Comparison of ENCODE assay signal across 32 cellular contexts in the genomic region with DNA sequence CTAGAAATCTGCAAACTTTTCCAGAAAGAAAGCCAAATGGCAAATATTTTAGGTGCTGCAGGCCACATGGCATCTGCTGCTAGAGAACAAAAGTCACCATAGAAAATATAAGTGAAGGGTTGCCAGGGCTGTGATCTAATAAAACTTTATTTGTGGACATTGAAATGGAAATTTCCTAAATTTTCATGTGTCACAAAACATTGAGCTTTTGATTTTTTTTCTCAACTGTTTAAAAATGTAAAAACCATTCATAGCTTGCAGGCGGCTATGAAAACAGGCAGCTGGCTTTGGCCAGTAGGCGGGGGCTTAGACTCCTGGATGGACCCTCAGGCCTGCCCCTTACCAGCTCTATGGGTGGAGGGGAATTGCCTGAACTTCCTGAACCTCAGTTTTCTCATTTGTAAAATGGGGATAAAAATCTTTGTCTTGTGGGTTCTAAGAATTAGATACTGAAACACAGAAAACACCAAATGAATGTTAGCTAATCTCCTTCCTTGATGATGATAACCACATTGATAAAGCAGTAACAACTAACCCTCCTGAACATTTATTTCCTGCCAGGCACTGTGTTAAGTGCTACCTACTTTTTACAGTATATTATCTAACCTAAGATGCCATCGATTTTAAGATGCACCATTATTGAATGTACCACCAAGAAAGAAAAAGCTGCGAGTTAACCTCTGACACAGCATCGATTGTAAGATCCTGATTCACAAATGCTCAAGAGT.
A peak's percentile ranks its signal among the peaks of the same experiment; 100 is the strongest.
DNase-seq lines count a peak whose midpoint lies in the region; ATAC-seq, FAIRE-seq and TF ChIP-seq lines count a peak whose summit lies in the region.
"Had no signal": no experiment of that assay in that cellular context is flagged by ENCODE, and none has a peak within 500 bp of the region (broad histone marks: within the 10 kb centered on the region; RNA-seq: fewer than 3 reads in every experiment).

No MANE protein-coding gene starts in this region.

- H3K4me3 Mint-ChIP-seq in activated naive CD8-positive, alpha-beta T cell = peak overlapping the region; percentile 9
- H3K4me3 Mint-ChIP-seq in activated naive CD8-positive, alpha-beta T cell treated with anti-CD3 and anti-CD28 coated beads, Interleukin-2, amount 50 U/mL, for 24 hours = no peak overlapping the region
- no peak overlapping the region for H3K4me3 Mint-ChIP-seq in stimulated activated naive CD8-positive, alpha-beta T cell treated with anti-CD3 and anti-CD28 coated beads, Interleukin-15, amount 100 ng/mL, for 72 hours
- H3K4me3 Mint-ChIP-seq: activated naive CD8-positive, alpha-beta T cell treated with anti-CD3 and anti-CD28 coated beads for 36 hours; mesothelial cell of epicardium; naive B cell; type B pancreatic cell had no signal

- no peaks in the 10 kb centered on the region for H3K9me3 ChIP-seq in K562 (replicated peaks; ENCODE audit: control insufficient read depth, insufficient read depth, low read depth, low read length)
- no peaks in the 10 kb centered on the region for H3K9me3 ChIP-seq in liver (ENCODE audit: control insufficient read depth in 4 of 4, low read length in 3 of 4)

- H3K27ac ChIP-seq in K562 (ENCODE audit: extremely low read depth, low read depth, low read length) (no peak overlapping the region), liver (ENCODE audit: low read depth in 1 of 2, low read length in 2 of 2) (peak overlapping the region; percentile 67 to 75)
- H3K27ac ChIP-seq: cardiac muscle cell, HL-60, KMS-11 had no signal

- FAIRE-seq in K562 (lab: Jason Lieb, UNC) = no peak
- FAIRE-seq: GM12878, GM19239, H54, islet of Langerhans had no signal

- no peaks in the 10 kb centered on the region for H3K36me3 ChIP-seq in K562 (ENCODE audit: control insufficient read depth, insufficient read depth, low read length)
- H3K36me3 ChIP-seq in liver (ENCODE audit: control insufficient read depth in 4 of 4, insufficient read depth in 3 of 4, low read depth in 1 of 4, low read length in 3 of 4) = no peaks in the 10 kb centered on the region
- H3K36me3 ChIP-seq: cardiac muscle cell had no signal

- intact Hi-C loops in K562 (cut with micrococcal nuclease) = no loop called here

- POLR2A ChIA-PET in K562 (lab: Yijun Ruan, JAX) = interaction anchor here (0.6 to 3.2 kb wide), 6 partner anchors 9 to 104 kb away, joined by 3 to 15 read pairs (median 4); no protein-coding TSS in a partner anchor

- peaks cover 29% of the 10 kb centered on the region for H3K4me1 Mint-ChIP-seq in activated naive CD8-positive, alpha-beta T cell (ENCODE audit: low read depth)
- peaks cover 14% of the 10 kb centered on the region for H3K4me1 Mint-ChIP-seq in activated naive CD8-positive, alpha-beta T cell treated with anti-CD3 and anti-CD28 coated beads, Interleukin-2, amount 50 U/mL, for 24 hours
- H3K4me1 Mint-ChIP-seq in stimulated activated naive CD8-positive, alpha-beta T cell treated with anti-CD3 and anti-CD28 coated beads, Interleukin-15, amount 100 ng/mL, for 72 hours = peaks cover 11% of the 10 kb centered on the region

- no peak overlapping the region for H3K4me3 ChIP-seq in K562
- H3K4me3 ChIP-seq in liver (ENCODE audit: low read depth in 1 of 3, low read length in 3 of 3) = no peak overlapping the region
- H3K4me3 ChIP-seq: cardiac muscle cell, GM12878 had no signal

- in situ Hi-C loops in K562 (cut with MboI) = no loop called here

- H3K27ac Mint-ChIP-seq in activated naive CD8-positive, alpha-beta T cell = peak overlapping the region; percentile 41
- H3K27ac Mint-ChIP-seq in activated naive CD8-positive, alpha-beta T cell treated with anti-CD3 and anti-CD28 coated beads, Interleukin-2, amount 50 U/mL, for 24 hours = no peak overlapping the region
- no peak overlapping the region for H3K27ac Mint-ChIP-seq in stimulated activated naive CD8-positive, alpha-beta T cell treated with anti-CD3 and anti-CD28 coated beads, Interleukin-15, amount 100 ng/mL, for 72 hours
- H3K27ac Mint-ChIP-seq: activated naive CD8-positive, alpha-beta T cell treated with anti-CD3 and anti-CD28 coated beads for 36 hours; type B pancreatic cell had no signal

- no peak overlapping the region for H2AFZ ChIP-seq in K562 (ENCODE audit: low read depth, low read length)

- H3K79me2 ChIP-seq in K562 (ENCODE audit: control insufficient read depth, insufficient read depth, low read length) = no peaks in the 10 kb centered on the region

- TF ChIP-seq RAD21 in K562 (CRISPR knock-in tag; conservative IDR thresholded peaks at IDR 0.05 in 1 of 2, IDR thresholded peaks at IDR 0.05 in 1 of 2) (no peak), liver (IDR thresholded peaks at IDR 0.05) (no peak)

- 50% methylated on average over 5 of the region's 5 CpGs for WGBS in K562 (ENCODE audit: insufficient coverage, low coverage, missing lambda C conversion rate)
- WGBS in liver = 96% methylated on average over 5 of the region's 5 CpGs

- H3K27me3 ChIP-seq in K562 (ENCODE audit: control insufficient read depth in 2 of 2, insufficient read depth in 2 of 2, low read length in 2 of 2) (no peaks in the 10 kb centered on the region), liver (ENCODE audit: control insufficient read depth in 4 of 4, insufficient read depth in 4 of 4, low read length in 3 of 4) (no peaks in the 10 kb centered on the region)
- H3K27me3 ChIP-seq: cardiac muscle cell had no signal

- no peak for TF ChIP-seq EP300 in K562 (IDR thresholded peaks at IDR 0.05; ENCODE audit: low read length)

- no peak overlapping the region for H3K4me2 ChIP-seq in K562 (ENCODE audit: insufficient read depth, low read length)
- H3K4me2 ChIP-seq: KMS-11 had no signal

- H3K36me3 Mint-ChIP-seq in activated naive CD8-positive, alpha-beta T cell = no peaks in the 10 kb centered on the region
- no peaks in the 10 kb centered on the region for H3K36me3 Mint-ChIP-seq in activated naive CD8-positive, alpha-beta T cell treated with anti-CD3 and anti-CD28 coated beads, Interleukin-2, amount 50 U/mL, for 24 hours (ENCODE audit: low read depth)
- H3K36me3 Mint-ChIP-seq: activated naive CD8-positive, alpha-beta T cell treated with anti-CD3 and anti-CD28 coated beads for 36 hours; mesothelial cell of epicardium; naive B cell; type B pancreatic cell had no signal

- H3K9ac ChIP-seq in K562 (ENCODE audit: insufficient read depth in 1 of 2, low read depth in 2 of 2, low read length in 2 of 2) = no peak overlapping the region
- no peak overlapping the region for H3K9ac ChIP-seq in liver (ENCODE audit: low read depth in 1 of 2, low read length in 2 of 2)
- H3K9ac ChIP-seq: KMS-11 had no signal

- no peaks in the 10 kb centered on the region for H3K27me3 Mint-ChIP-seq in activated naive CD8-positive, alpha-beta T cell
- no peaks in the 10 kb centered on the region for H3K27me3 Mint-ChIP-seq in activated naive CD8-positive, alpha-beta T cell treated with anti-CD3 and anti-CD28 coated beads, Interleukin-2, amount 50 U/mL, for 24 hours
- H3K27me3 Mint-ChIP-seq in stimulated activated naive CD8-positive, alpha-beta T cell treated with anti-CD3 and anti-CD28 coated beads, Interleukin-15, amount 100 ng/mL, for 72 hours = no peaks in the 10 kb centered on the region
- H3K27me3 Mint-ChIP-seq: activated naive CD8-positive, alpha-beta T cell treated with anti-CD3 and anti-CD28 coated beads for 36 hours; type B pancreatic cell had no signal

- H4K20me1 ChIP-seq in K562 (replicated peaks; ENCODE audit: control insufficient read depth, insufficient read depth, low read length) = no peaks in the 10 kb centered on the region

- no peak for ATAC-seq in activated naive CD8-positive, alpha-beta T cell treated with anti-CD3 and anti-CD28 coated beads, Interleukin-2, amount 50 U/mL, for 24 hours
- no peak for ATAC-seq in K562
- no peak for ATAC-seq in GM21576 (IDR thresholded peaks at IDR 0.05; ENCODE audit: unreplicated experiment)
- no peak for ATAC-seq in HG02870 (IDR thresholded peaks at IDR 0.05; ENCODE audit: unreplicated experiment)
- ATAC-seq in stimulated activated naive CD8-positive, alpha-beta T cell treated with anti-CD3 and anti-CD28 coated beads, Interleukin-15, amount 100 ng/mL, for 72 hours = no peak
- ATAC-seq: sciatic nerve had no signal

- TF ChIP-seq POLR2A in K562 (conservative IDR thresholded peaks at IDR 0.05) = no peak

- H3K9me3 Mint-ChIP-seq in activated naive CD8-positive, alpha-beta T cell (ENCODE audit: low read depth) = no peaks in the 10 kb centered on the region
- H3K9me3 Mint-ChIP-seq in activated naive CD8-positive, alpha-beta T cell treated with anti-CD3 and anti-CD28 coated beads, Interleukin-2, amount 50 U/mL, for 24 hours = no peaks in the 10 kb centered on the region
- no peaks in the 10 kb centered on the region for H3K9me3 Mint-ChIP-seq in stimulated activated naive CD8-positive, alpha-beta T cell treated with anti-CD3 and anti-CD28 coated beads, Interleukin-15, amount 100 ng/mL, for 72 hours
- H3K9me3 Mint-ChIP-seq: activated naive CD8-positive, alpha-beta T cell treated with anti-CD3 and anti-CD28 coated beads for 36 hours; mesothelial cell of epicardium; type B pancreatic cell had no signal

- DNase-seq in activated naive CD8-positive, alpha-beta T cell treated with anti-CD3 and anti-CD28 coated beads, Interleukin-2, amount 50 U/mL, for 24 hours = no peak
- no peak for DNase-seq in K562 (ENCODE audit: extremely low read depth in 1 of 4, low spot score in 3 of 4)
- no peak for DNase-seq in kidney tubule cell (ENCODE audit: low spot score)
- no peak for DNase-seq in stimulated activated naive CD8-positive, alpha-beta T cell treated with anti-CD3 and anti-CD28 coated beads, Interleukin-15, amount 100 ng/mL, for 72 hours
- DNase-seq: activated CD8-positive, alpha-beta memory T cell treated with anti-CD3 and anti-CD28 coated beads for 24 hours; activated naive CD8-positive, alpha-beta T cell treated with anti-CD3 and anti-CD28 coated beads for 36 hours; activated T-cell treated with anti-CD3 and anti-CD28 coated beads for 4 hours; AML-193; aorta; MM.1S; naive B cell; NCI-H1105 treated with DMSO at 0.1 percent for 48 hours; NCI-H1930; NCI-H524; NK-92 treated with Interleukin-12 subunit alpha and Interleukin-12 subunit beta, amount 100 ng/mL, for 24 hours; Right ventricle myocardium superior; stimulated activated CD4-positive, alpha-beta T cell treated with anti-CD3 and anti-CD28 coated beads, Interleukin-12 subunit alpha, Interleukin-12 subunit beta, amount 100 ng/mL, for 4 hours; stimulated activated CD4-positive, alpha-beta T cell treated with anti-CD3 and anti-CD28 coated beads, Interleukin-4, amount 100 ng/mL, for 1 hour had no signal

- no peak for TF ChIP-seq CTCF in K562 (IDR thresholded peaks at IDR 0.05 in 2 of 3, conservative IDR thresholded peaks at IDR 0.05 in 1 of 3; ENCODE audit: insufficient read depth in 2 of 3, low read depth in 1 of 3, low read length in 3 of 3)
- TF ChIP-seq CTCF in liver (IDR thresholded peaks at IDR 0.05; ENCODE audit: low read depth, low read length, missing input control) = no peak

- CTCF ChIA-PET in K562 (lab: Yijun Ruan, JAX; ENCODE audit: low intra/inter-chr PET ratio) = interaction anchor here (0.6 kb wide), 1 partner anchor 29 kb away, joined by 5 read pairs; no protein-coding TSS in a partner anchor

- BruUV-seq in K562 (replicated peaks; lab: Mats Ljungman, UMichigan) = no TSS peak

- no peaks in the 10 kb centered on the region for H3K9me1 ChIP-seq in K562 (ENCODE audit: control insufficient read depth, insufficient read depth, low read length)

- H3K4me1 ChIP-seq in K562 (replicated peaks in 1 of 2; ENCODE audit: control insufficient read depth in 2 of 2, insufficient read depth in 2 of 2, low read length in 2 of 2) = peaks cover 6 to 10% of the 10 kb centered on the region in 2 experiments; a peak in 4 of 5 replicates
- peaks cover 32 to 68% (median 63%) of the 10 kb centered on the region in 4 donors for H3K4me1 ChIP-seq in liver (ENCODE audit: control insufficient read depth in 4 of 4, insufficient read depth in 4 of 4, low read length in 3 of 4)
